ENCODE assay signal across 12 cellular contexts in the genomic region with DNA sequence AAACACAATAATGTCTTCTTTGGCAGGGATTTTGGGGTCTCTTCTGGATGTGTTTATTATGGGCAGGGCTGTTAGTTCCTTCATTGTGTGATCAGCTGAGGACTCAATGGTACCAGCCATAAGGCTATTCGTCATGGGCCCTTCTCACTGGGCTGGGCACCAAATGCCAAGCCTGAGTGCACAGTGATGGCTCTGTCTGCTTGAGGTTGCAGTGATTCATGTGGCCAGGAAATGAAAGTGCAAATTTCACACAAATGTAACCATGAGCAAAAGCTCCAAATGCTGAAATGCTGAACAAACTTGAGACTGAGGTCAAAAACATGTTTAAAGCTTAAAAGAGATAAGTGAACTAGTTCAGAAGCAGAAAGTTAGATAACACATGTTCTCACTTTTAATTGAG.
A peak's percentile ranks its signal among the peaks of the same experiment; 100 is the strongest.
DNase-seq lines count a peak whose midpoint lies in the region; ATAC-seq and TF ChIP-seq lines count a peak whose summit lies in the region.
"Had no signal": no experiment of that assay in that cellular context is flagged by ENCODE, and none has a peak within 500 bp of the region (broad histone marks: within the 10 kb centered on the region; RNA-seq: fewer than 3 reads in every experiment).

No MANE protein-coding gene starts in this region.

- DNase-seq in fibroblast of peridontal ligament (ENCODE audit: extremely low read depth): peak; percentile 11
- DNase-seq in coronary artery (ENCODE audit: low spot score): no peak
- DNase-seq in NCI-H2081 (lab: John Stamatoyannopoulos, UW): no peak
- DNase-seq in NCI-H2029 (lab: John Stamatoyannopoulos, UW): no peak
- no peak for DNase-seq in NCI-H1436 treated with DMSO at 0.1 percent for 48 hours (lab: John Stamatoyannopoulos, UW)
- DNase-seq: lower lobe of right lung, NCI-H69, sigmoid colon had no signal

- ATAC-seq in GM18508 (IDR thresholded peaks at IDR 0.05; ENCODE audit: insufficient read depth, unreplicated experiment) (peak; percentile 82), GM21528 (IDR thresholded peaks at IDR 0.05; ENCODE audit: low FRiP score, unreplicated experiment) (peak; percentile 87), HG03342 (IDR thresholded peaks at IDR 0.05; ENCODE audit: unreplicated experiment) (peak; percentile 93)
- ATAC-seq: lower lobe of right lung; stimulated activated memory B cell treated with anti-CD40 and anti-IgM and Interleukin-4, amounts not matched to agents 10 μg/mL and 1 μg/mL and 100 μg/mL, for 72 hours had no signal

- no peak for TF ChIP-seq CTCF in coronary artery (IDR thresholded peaks at IDR 0.05)

- no peak overlapping the region for H3K27ac ChIP-seq in coronary artery
- H3K27ac ChIP-seq: lower lobe of right lung, sigmoid colon had no signal

- H3K4me3 ChIP-seq in coronary artery: no peak overlapping the region
- H3K4me3 ChIP-seq: lower lobe of right lung, sigmoid colon had no signal
